Comparison of ENCODE assay signal across 30 cellular contexts in the genomic region with DNA sequence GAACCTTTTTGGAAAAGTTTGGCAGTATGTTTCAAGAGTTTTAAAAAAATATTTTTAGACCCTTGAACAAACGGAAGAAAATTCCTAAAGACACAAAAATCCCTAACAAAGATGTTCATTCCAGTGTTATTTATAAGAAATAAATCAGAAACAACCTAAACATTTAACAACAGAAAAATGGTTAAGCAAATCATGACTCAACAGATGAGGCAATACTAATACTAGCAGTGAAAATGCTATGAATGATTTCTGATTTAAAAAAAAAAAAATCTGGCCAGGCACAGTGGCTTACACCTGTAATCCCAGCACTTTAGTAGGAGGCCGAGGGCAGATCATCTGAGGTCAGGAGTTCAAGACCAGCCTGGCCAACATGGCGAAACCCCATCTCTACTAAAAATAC.
DNase-seq lines count a peak whose midpoint lies in the region; ATAC-seq, FAIRE-seq and TF ChIP-seq lines count a peak whose summit lies in the region.
"Had no signal": no experiment of that assay in that cellular context is flagged by ENCODE, and none has a peak within 500 bp of the region (broad histone marks: within the 10 kb centered on the region; RNA-seq: fewer than 3 reads in every experiment).

No MANE protein-coding gene starts in this region.

- peak overlapping the region; percentile 10; the same call in 1 of the 2 replicates for H3K27ac Mint-ChIP-seq in HFFc6
- H3K27ac Mint-ChIP-seq: activated CD8-positive, alpha-beta T cell treated with anti-CD3 and anti-CD28 coated beads, Interleukin-2, amount 10 ng/mL, durations not matched to agents 7 days and 5 days; activated naive CD8-positive, alpha-beta T cell treated with anti-CD3 and anti-CD28 coated beads for 36 hours; T-helper 1 cell treated with Interleukin-12 subunit alpha and Interleukin-12 subunit beta and Interleukin-4 antibody, amounts not matched to agents 30 μg/mL and 1 μg/mL, for 36 hours had no signal

- TF ChIP-seq CTCF in AG10803 (conservative IDR thresholded peaks at IDR 0.05; ENCODE audit: low read length) (no peak), HFFc6 (IDR thresholded peaks at IDR 0.05) (no peak), cardiac fibroblast (IDR thresholded peaks at IDR 0.05; ENCODE audit: low read depth, low read length) (no peak)

- DNase-seq in AG10803 (ENCODE audit: low read depth), result peak; percentile 51
- peak; percentile 24 for DNase-seq in HFFc6
- DNase-seq in cardiac fibroblast (ENCODE audit: low read depth in 2 of 2), result peak; percentile 6 to 58
- DNase-seq in fibroblast of the conjunctiva (ENCODE audit: low read depth), result peak; percentile 22
- no peak for DNase-seq in GM12892 (ENCODE audit: insufficient read length)
- no peak for DNase-seq in activated effector memory CD4-positive, alpha-beta T cell treated with Interleukin-2 at 50 U/mL for 16 hours
- DNase-seq: activated CD8-positive, alpha-beta T cell treated with anti-CD3 and anti-CD28 coated beads, Interleukin-2, amount 10 ng/mL, durations not matched to agents 7 days and 5 days; activated naive CD8-positive, alpha-beta T cell treated with anti-CD3 and anti-CD28 coated beads for 36 hours; dermis blood vessel endothelial cell; DMS53; GF-D8; heart right ventricle; lower lobe of right lung; NCI-H1105; NCI-H2081 treated with DMSO at 0.1 percent for 48 hours; NCI-H446; NCI-H82; pancreas; right cardiac atrium; spleen; transverse colon had no signal

- no peak overlapping the region for H3K4me3 Mint-ChIP-seq in HFFc6
- H3K4me3 Mint-ChIP-seq: activated CD8-positive, alpha-beta T cell treated with anti-CD3 and anti-CD28 coated beads, Interleukin-2, amount 10 ng/mL, durations not matched to agents 7 days and 5 days; activated naive CD8-positive, alpha-beta T cell treated with anti-CD3 and anti-CD28 coated beads for 36 hours; central memory CD8-positive, alpha-beta T cell; neural crest cell; T-helper 1 cell treated with Interleukin-12 subunit alpha and Interleukin-12 subunit beta and Interleukin-4 antibody, amounts not matched to agents 30 μg/mL and 1 μg/mL, for 36 hours had no signal

- no peaks in the 10 kb centered on the region; the same call in 1 of the 2 replicates for H3K36me3 Mint-ChIP-seq in HFFc6 (ENCODE audit: low read depth)
- H3K36me3 Mint-ChIP-seq: activated naive CD8-positive, alpha-beta T cell treated with anti-CD3 and anti-CD28 coated beads for 36 hours had no signal

- peaks cover 53% of the 10 kb centered on the region for H3K4me1 Mint-ChIP-seq in HFFc6 (ENCODE audit: low read depth)

- TF ChIP-seq POLR2A in GM12892 (IDR thresholded peaks at IDR 0.05; ENCODE audit: low read depth, low read length), result no peak

- H3K27me3 Mint-ChIP-seq in HFFc6 (ENCODE audit: insufficient read depth), result no peaks in the 10 kb centered on the region
- H3K27me3 Mint-ChIP-seq: activated naive CD8-positive, alpha-beta T cell treated with anti-CD3 and anti-CD28 coated beads for 36 hours; central memory CD8-positive, alpha-beta T cell had no signal

- no peaks in the 10 kb centered on the region for H3K9me3 Mint-ChIP-seq in HFFc6
- H3K9me3 Mint-ChIP-seq: activated naive CD8-positive, alpha-beta T cell treated with anti-CD3 and anti-CD28 coated beads for 36 hours; central memory CD8-positive, alpha-beta T cell; neural crest cell; T-helper 1 cell treated with Interleukin-12 subunit alpha and Interleukin-12 subunit beta and Interleukin-4 antibody, amounts not matched to agents 30 μg/mL and 1 μg/mL, for 36 hours had no signal

- FAIRE-seq in GM12892 (lab: Jason Lieb, UNC), result no peak
- FAIRE-seq: astrocyte, GM18507, pancreas had no signal

- ATAC-seq in GM18520 (IDR thresholded peaks at IDR 0.05; ENCODE audit: unreplicated experiment) (no peak), HG03039 (IDR thresholded peaks at IDR 0.05; ENCODE audit: unreplicated experiment) (no peak)
- ATAC-seq: activated CD8-positive, alpha-beta T cell treated with anti-CD3 and anti-CD28 coated beads, Interleukin-2, amount 10 ng/mL, durations not matched to agents 7 days and 5 days; foreskin keratinocyte; heart right ventricle; lower lobe of right lung; pancreas; right cardiac atrium had no signal

- no peak overlapping the region for H3K4me3 ChIP-seq in AG10803 (ENCODE audit: low read length)
- no peak overlapping the region for H3K4me3 ChIP-seq in cardiac fibroblast (replicated peaks in 1 of 2; ENCODE audit: low read depth in 2 of 2, low read length in 2 of 2)
- H3K4me3 ChIP-seq: BLaER1 treated with 17β-estradiol and CSF1 and Interleukin-3, amounts not matched to agents 10 nM and 100 nM; heart right ventricle; lower lobe of right lung; pancreas; spleen; transverse colon had no signal

Comparison
In these comparisons a context has a peak if more than half of its experiments do, and no peak if none do; other contexts are left out.
1. DNase-seq: peak in AG10803 (single experiment), HFFc6 (single experiment), cardiac fibroblast (2 of 2) and fibroblast of the conjunctiva (single experiment); none in GM12892 (single experiment) and activated effector memory CD4-positive, alpha-beta T cell treated with Interleukin-2 at 50 U/mL for 16 hours (single experiment).